In the genomic region with DNA sequence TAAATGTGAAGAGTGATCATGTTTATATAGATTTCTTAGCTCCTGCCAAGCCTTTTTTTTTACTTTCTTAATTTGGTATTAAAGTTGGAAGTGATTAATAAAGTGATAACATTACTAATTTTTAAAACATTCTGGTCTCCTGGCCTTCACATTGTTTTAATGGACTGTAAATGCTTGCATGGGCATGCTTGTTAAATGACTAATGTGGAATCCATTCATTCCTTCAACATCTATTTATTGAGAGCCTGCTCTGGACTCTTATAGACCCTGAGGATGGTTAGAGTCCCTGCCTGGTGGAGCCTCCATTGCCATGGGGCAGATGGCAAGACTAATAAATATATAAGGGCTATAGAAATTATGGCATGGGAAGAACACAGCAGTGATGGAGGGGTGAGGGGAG, we compare ENCODE assay signal across 1 cellular context.
TF ChIP-seq lines count a peak whose summit lies in the region.

No MANE protein-coding gene starts in this region.

TF ChIP-seq in SK-N-SH treated with all-trans-retinoic acid at 6 μM for 48 hours, 23 proteins besides CTCF, POLR2A, EP300 and RAD21 (continued from another document):
- TF ChIP-seq, protein P1, sequence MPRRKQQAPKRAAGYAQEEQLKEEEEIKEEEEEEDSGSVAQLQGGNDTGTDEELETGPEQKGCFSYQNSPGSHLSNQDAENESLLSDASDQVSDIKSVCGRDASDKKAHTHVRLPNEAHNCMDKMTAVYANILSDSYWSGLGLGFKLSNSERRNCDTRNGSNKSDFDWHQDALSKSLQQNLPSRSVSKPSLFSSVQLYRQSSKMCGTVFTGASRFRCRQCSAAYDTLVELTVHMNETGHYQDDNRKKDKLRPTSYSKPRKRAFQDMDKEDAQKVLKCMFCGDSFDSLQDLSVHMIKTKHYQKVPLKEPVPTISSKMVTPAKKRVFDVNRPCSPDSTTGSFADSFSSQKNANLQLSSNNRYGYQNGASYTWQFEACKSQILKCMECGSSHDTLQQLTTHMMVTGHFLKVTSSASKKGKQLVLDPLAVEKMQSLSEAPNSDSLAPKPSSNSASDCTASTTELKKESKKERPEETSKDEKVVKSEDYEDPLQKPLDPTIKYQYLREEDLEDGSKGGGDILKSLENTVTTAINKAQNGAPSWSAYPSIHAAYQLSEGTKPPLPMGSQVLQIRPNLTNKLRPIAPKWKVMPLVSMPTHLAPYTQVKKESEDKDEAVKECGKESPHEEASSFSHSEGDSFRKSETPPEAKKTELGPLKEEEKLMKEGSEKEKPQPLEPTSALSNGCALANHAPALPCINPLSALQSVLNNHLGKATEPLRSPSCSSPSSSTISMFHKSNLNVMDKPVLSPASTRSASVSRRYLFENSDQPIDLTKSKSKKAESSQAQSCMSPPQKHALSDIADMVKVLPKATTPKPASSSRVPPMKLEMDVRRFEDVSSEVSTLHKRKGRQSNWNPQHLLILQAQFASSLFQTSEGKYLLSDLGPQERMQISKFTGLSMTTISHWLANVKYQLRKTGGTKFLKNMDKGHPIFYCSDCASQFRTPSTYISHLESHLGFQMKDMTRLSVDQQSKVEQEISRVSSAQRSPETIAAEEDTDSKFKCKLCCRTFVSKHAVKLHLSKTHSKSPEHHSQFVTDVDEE (CRISPR knock-in tag; IDR thresholded peaks at IDR 0.05), result no peak
- TF ChIP-seq ZNF8 (CRISPR knock-in tag; IDR thresholded peaks at IDR 0.05) (no peak), RARB (CRISPR knock-in tag; IDR thresholded peaks at IDR 0.05) (no peak), OSR1 (CRISPR knock-in tag; IDR thresholded peaks at IDR 0.05) (no peak), ZNF565 (CRISPR knock-in tag; conservative IDR thresholded peaks at IDR 0.05; ENCODE audit: low read depth) (no peak), PPARA (CRISPR knock-in tag; IDR thresholded peaks at IDR 0.05; ENCODE audit: borderline replicate concordance) (no peak)
- TF ChIP-seq, protein P2, sequence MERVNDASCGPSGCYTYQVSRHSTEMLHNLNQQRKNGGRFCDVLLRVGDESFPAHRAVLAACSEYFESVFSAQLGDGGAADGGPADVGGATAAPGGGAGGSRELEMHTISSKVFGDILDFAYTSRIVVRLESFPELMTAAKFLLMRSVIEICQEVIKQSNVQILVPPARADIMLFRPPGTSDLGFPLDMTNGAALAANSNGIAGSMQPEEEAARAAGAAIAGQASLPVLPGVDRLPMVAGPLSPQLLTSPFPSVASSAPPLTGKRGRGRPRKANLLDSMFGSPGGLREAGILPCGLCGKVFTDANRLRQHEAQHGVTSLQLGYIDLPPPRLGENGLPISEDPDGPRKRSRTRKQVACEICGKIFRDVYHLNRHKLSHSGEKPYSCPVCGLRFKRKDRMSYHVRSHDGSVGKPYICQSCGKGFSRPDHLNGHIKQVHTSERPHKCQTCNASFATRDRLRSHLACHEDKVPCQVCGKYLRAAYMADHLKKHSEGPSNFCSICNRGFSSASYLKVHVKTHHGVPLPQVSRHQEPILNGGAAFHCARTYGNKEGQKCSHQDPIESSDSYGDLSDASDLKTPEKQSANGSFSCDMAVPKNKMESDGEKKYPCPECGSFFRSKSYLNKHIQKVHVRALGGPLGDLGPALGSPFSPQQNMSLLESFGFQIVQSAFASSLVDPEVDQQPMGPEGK (CRISPR knock-in tag; IDR thresholded peaks at IDR 0.05; ENCODE audit: borderline replicate concordance), result no peak
- TF ChIP-seq, protein P3, sequence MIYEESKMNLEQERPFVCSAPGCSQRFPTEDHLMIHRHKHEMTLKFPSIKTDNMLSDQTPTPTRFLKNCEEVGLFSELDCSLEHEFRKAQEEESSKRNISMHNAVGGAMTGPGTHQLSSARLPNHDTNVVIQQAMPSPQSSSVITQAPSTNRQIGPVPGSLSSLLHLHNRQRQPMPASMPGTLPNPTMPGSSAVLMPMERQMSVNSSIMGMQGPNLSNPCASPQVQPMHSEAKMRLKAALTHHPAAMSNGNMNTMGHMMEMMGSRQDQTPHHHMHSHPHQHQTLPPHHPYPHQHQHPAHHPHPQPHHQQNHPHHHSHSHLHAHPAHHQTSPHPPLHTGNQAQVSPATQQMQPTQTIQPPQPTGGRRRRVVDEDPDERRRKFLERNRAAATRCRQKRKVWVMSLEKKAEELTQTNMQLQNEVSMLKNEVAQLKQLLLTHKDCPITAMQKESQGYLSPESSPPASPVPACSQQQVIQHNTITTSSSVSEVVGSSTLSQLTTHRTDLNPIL (CRISPR knock-in tag; IDR thresholded peaks at IDR 0.05; ENCODE audit: low read depth), result no peak
